In genomic region chr10:60916025-60916424, GRCh38 we compare ENCODE assay signal across 13 cellular contexts. TPM values are rescaled to one million over a fixed set of nuclear protein-coding genes. Genes with fewer than 3 reads are reported as not detected.
DNase-seq lines count a peak whose midpoint lies in the region; ATAC-seq and TF ChIP-seq lines count a peak whose summit lies in the region.
"Had no signal": no experiment of that assay in that cellular context is flagged by ENCODE, and none has a peak within 500 bp of the region (broad histone marks: within the 10 kb centered on the region; RNA-seq: fewer than 3 reads in every experiment).

No MANE protein-coding gene starts in this region.

- no peak overlapping the region for H2AFZ ChIP-seq in trophoblast cell (ENCODE audit: insufficient read depth, low read length, poor library complexity)

- H3K4ac ChIP-seq in trophoblast cell (ENCODE audit: low read depth, low read length): no peak overlapping the region

- H3K9ac ChIP-seq in trophoblast cell (ENCODE audit: low read length): no peak overlapping the region

- no peaks in the 10 kb centered on the region for H3K79me2 ChIP-seq in trophoblast cell (ENCODE audit: control insufficient read depth, insufficient read depth, low read length, poor library complexity)

- no peak overlapping the region for H3K4me3 ChIP-seq in GM12864 (ENCODE audit: low read depth, low read length)
- H3K4me3 ChIP-seq in epithelial cell of esophagus (ENCODE audit: low read length): no peak overlapping the region
- no peak overlapping the region for H3K4me3 ChIP-seq in trophoblast cell (ENCODE audit: low read depth, low read length)

- no peak overlapping the region for H2BK5ac ChIP-seq in trophoblast cell (ENCODE audit: low read depth, low read length, poor library complexity)

- peaks cover 2% of the 10 kb centered on the region for H3K9me3 ChIP-seq in trophoblast cell (ENCODE audit: insufficient read depth, low read depth, low read length)

- H3K36me3 ChIP-seq in trophoblast cell (ENCODE audit: control insufficient read depth in 1 of 2, insufficient read depth in 2 of 2, low read length in 2 of 2): peaks cover 2 to 4% of the 10 kb centered on the region in 2 experiments

- H4K8ac ChIP-seq in trophoblast cell (ENCODE audit: low read depth, low read length): no peak overlapping the region

- TF ChIP-seq EP300 in Ishikawa (IDR thresholded peaks at IDR 0.05; ENCODE audit: borderline replicate concordance): no peak

- H3K27me3 ChIP-seq in trophoblast cell (ENCODE audit: insufficient read depth, low read length): no peaks in the 10 kb centered on the region

- TF ChIP-seq RAD21 in Ishikawa (IDR thresholded peaks at IDR 0.05; ENCODE audit: low read depth): no peak

- H3K4me2 ChIP-seq in trophoblast cell (ENCODE audit: low read length): no peak overlapping the region

- H2BK120ac ChIP-seq in trophoblast cell (ENCODE audit: insufficient read depth, low read length, poor library complexity): no peak overlapping the region

- H3K79me1 ChIP-seq in trophoblast cell (ENCODE audit: low read length): no peaks in the 10 kb centered on the region

- no peak overlapping the region for H4K12ac ChIP-seq in trophoblast cell (ENCODE audit: low read depth, low read length)

- no peak overlapping the region for H3K14ac ChIP-seq in trophoblast cell (ENCODE audit: low read length)

- ATAC-seq in GM21619 (IDR thresholded peaks at IDR 0.05; ENCODE audit: unreplicated experiment) (no peak), HG03378 (IDR thresholded peaks at IDR 0.05; ENCODE audit: unreplicated experiment) (no peak)
- ATAC-seq: T-cell had no signal

- H3K23ac ChIP-seq in trophoblast cell (ENCODE audit: low read length): no peak overlapping the region

- WGBS in trophoblast cell (ENCODE audit: extremely low coverage, insufficient coverage, insufficient read length): no CpG with 5 or more reads among the region's 4 CpGs

- H3K4me1 ChIP-seq in trophoblast cell (ENCODE audit: control insufficient read depth in 1 of 2, insufficient read depth in 2 of 2, low read length in 2 of 2): no peaks in the 10 kb centered on the region

- H2BK12ac ChIP-seq in trophoblast cell (ENCODE audit: low read length): no peak overlapping the region

- no peak for DNase-seq in GM12864 (ENCODE audit: low read depth)
- no peak for DNase-seq in epithelial cell of esophagus (ENCODE audit: low read depth)
- DNase-seq in trophoblast cell: peak; percentile 52
- no peak for DNase-seq in DMS114 treated with DMSO at 0.1 percent for 48 hours (lab: John Stamatoyannopoulos, UW; ENCODE audit: unreplicated experiment)
- DNase-seq in effector CD4-positive, alpha-beta T cell: no peak
- DNase-seq: activated CD4-positive, alpha-beta T cell treated with anti-CD3 and anti-CD28 coated beads, Interleukin-2, amount 50 U/mL, for 1 hour; CD8-positive, alpha-beta memory T cell; NCI-H345; nucleus accumbens; T-cell had no signal

- no peak overlapping the region for H4K91ac ChIP-seq in trophoblast cell (ENCODE audit: low read depth, low read length)

- H3K18ac ChIP-seq in trophoblast cell (ENCODE audit: low read length): no peak overlapping the region

- H3K27ac ChIP-seq in trophoblast cell (ENCODE audit: low read depth, low read length): no peak overlapping the region

- no peak overlapping the region for H2AK5ac ChIP-seq in trophoblast cell (ENCODE audit: low read length)

- TF ChIP-seq CTCF in GM12864 (IDR thresholded peaks at IDR 0.05; ENCODE audit: low read depth, low read length, missing control alignments) (peak; percentile 19), epithelial cell of esophagus (IDR thresholded peaks at IDR 0.05; ENCODE audit: insufficient read depth, low read depth, low read length, missing control alignments) (peak; percentile 11)

TF ChIP-seq in Ishikawa, 13 proteins besides CTCF, POLR2A, EP300 and RAD21:
- no peak for TF ChIP-seq USF1 (IDR thresholded peaks at IDR 0.05)
- 0 out of 2 replicates have a peak, but pooled peaks have one; percentile 21 for TF ChIP-seq NFIC (IDR thresholded peaks at IDR 0.05)

RNA-seq across cellular contexts. Expression of gene RHOBTB1, which starts 28.0 kb away (rescaled TPM):
- 133 and 142 TPM in 2 replicates for polyA plus RNA-seq in trophoblast cell (2013)
- polyA plus RNA-seq: CD8-positive, alpha-beta memory T cell had no signal

Comparison
In these comparisons a context has a peak if more than half of its experiments do, and no peak if none do; other contexts are left out.
1. DNase-seq: peak in trophoblast cell (2 of 2); none in GM12864 (single experiment), epithelial cell of esophagus (single experiment), DMS114 treated with DMSO at 0.1 percent for 48 hours (single experiment) and effector CD4-positive, alpha-beta T cell (single experiment).